Comparison of ENCODE assay signal across 8 cellular contexts in genomic region chr12:6764011-6764828, GRCh38. TPM values are rescaled to one million over a fixed set of nuclear protein-coding genes. Genes with fewer than 3 reads are reported as not detected.
DNase-seq lines count a peak whose midpoint lies in the region; ATAC-seq and TF ChIP-seq lines count a peak whose summit lies in the region.

No MANE protein-coding gene starts in this region.

- H3K4me1 ChIP-seq in fibroblast of lung (ENCODE audit: control insufficient read depth, extremely low read depth, insufficient read depth, low read length) (peaks cover 13% of the 10 kb centered on the region), muscle layer of colon (ENCODE audit: insufficient read depth, low read length) (peaks cover 41% of the 10 kb centered on the region)

- H3K27ac ChIP-seq in fibroblast of lung (ENCODE audit: insufficient read depth, low read length), result peak overlapping the region; percentile 79
- H3K27ac ChIP-seq in muscle layer of colon (ENCODE audit: low read depth, low read length), result peak overlapping the region; percentile 79

- peaks cover 29% of the 10 kb centered on the region for H3K4me1 Mint-ChIP-seq in activated T-cell treated with anti-CD3 and anti-CD28 coated beads, Interleukin-2, amount 50 U/mL, for 4 hours (ENCODE audit: low read depth)
- H3K4me1 Mint-ChIP-seq in type B pancreatic cell (ENCODE audit: unreplicated experiment), result peaks cover 40% of the 10 kb centered on the region

- H3K36me3 ChIP-seq in fibroblast of lung (ENCODE audit: control insufficient read depth, insufficient read depth, low read length) (peaks cover under 1% of the 10 kb centered on the region), muscle layer of colon (ENCODE audit: insufficient read depth, low read length) (peaks cover under 1% of the 10 kb centered on the region)

- H3K4me3 ChIP-seq in fibroblast of lung (replicated peaks in 1 of 4; ENCODE audit: control extremely low read depth in 1 of 4, insufficient read depth in 1 of 4, low read depth in 3 of 4, low read length in 4 of 4) (peak overlapping the region; percentile 13 to 40 (median 25)), muscle layer of colon (ENCODE audit: low read depth in 1 of 2, low read length in 2 of 2) (peak overlapping the region in 1 of 2 donors; percentile 58)

- peaks cover 31% of the 10 kb centered on the region for H3K27me3 Mint-ChIP-seq in activated T-cell treated with anti-CD3 and anti-CD28 coated beads, Interleukin-2, amount 50 U/mL, for 4 hours (ENCODE audit: low read depth)
- H3K27me3 Mint-ChIP-seq in type B pancreatic cell, result peaks cover 22% of the 10 kb centered on the region

- peak overlapping the region; percentile 59 for H3K4me2 ChIP-seq in fibroblast of lung (ENCODE audit: extremely low read depth, insufficient read depth, low read length)

- H3K9me3 ChIP-seq in fibroblast of lung (ENCODE audit: control insufficient read depth, insufficient read depth, low read depth, low read length) (no peaks in the 10 kb centered on the region), muscle layer of colon (ENCODE audit: low read length) (no peaks in the 10 kb centered on the region)

- H3K27me3 ChIP-seq in fibroblast of lung (ENCODE audit: control insufficient read depth, insufficient read depth, low read length) (no peaks in the 10 kb centered on the region), muscle layer of colon (ENCODE audit: control insufficient read depth in 1 of 2, insufficient read depth in 2 of 2, low read length in 2 of 2) (no peaks in the 10 kb centered on the region)

- peak; percentile 63 for ATAC-seq in GM19467 (IDR thresholded peaks at IDR 0.05; ENCODE audit: unreplicated experiment)
- ATAC-seq in HG03558 (IDR thresholded peaks at IDR 0.05; ENCODE audit: extremely low read depth, unreplicated experiment), result peak; percentile 50
- peak; percentile 71 to 76 for ATAC-seq in activated T-cell treated with anti-CD3 and anti-CD28 coated beads, Interleukin-2, amount 50 U/mL, for 4 hours

- H3K9me3 Mint-ChIP-seq in activated T-cell treated with anti-CD3 and anti-CD28 coated beads, Interleukin-2, amount 50 U/mL, for 4 hours, result no peaks in the 10 kb centered on the region
- peaks cover 5% of the 10 kb centered on the region for H3K9me3 Mint-ChIP-seq in type B pancreatic cell

- H3K9ac ChIP-seq in fibroblast of lung (ENCODE audit: insufficient read depth, low read length) (peak overlapping the region; percentile 17), muscle layer of colon (ENCODE audit: low read length) (peak overlapping the region; percentile 62)

- peaks cover 7% of the 10 kb centered on the region for H4K20me1 ChIP-seq in fibroblast of lung (ENCODE audit: control insufficient read depth, extremely low read depth, insufficient read depth, low read length)

- H3K4me3 Mint-ChIP-seq in activated T-cell treated with anti-CD3 and anti-CD28 coated beads, Interleukin-2, amount 50 U/mL, for 4 hours, result peak overlapping the region; percentile 25
- H3K4me3 Mint-ChIP-seq in type B pancreatic cell, result peak overlapping the region; percentile 85

- no peak overlapping the region for H2AFZ ChIP-seq in fibroblast of lung (ENCODE audit: low read length)

- no peak for TF ChIP-seq CTCF in fibroblast of lung (conservative IDR thresholded peaks at IDR 0.05 in 1 of 2, IDR thresholded peaks at IDR 0.05 in 1 of 2; ENCODE audit: low read depth in 1 of 2, low read length in 2 of 2)
- TF ChIP-seq CTCF in type B pancreatic cell (conservative IDR thresholded peaks at IDR 0.05), result no peak

- H3K79me2 ChIP-seq in fibroblast of lung (ENCODE audit: control insufficient read depth, insufficient read depth, low read length), result peaks cover 26% of the 10 kb centered on the region

- peak overlapping the region; percentile 73 for H3K27ac Mint-ChIP-seq in type B pancreatic cell

- no peaks in the 10 kb centered on the region for H3K36me3 Mint-ChIP-seq in activated T-cell treated with anti-CD3 and anti-CD28 coated beads, Interleukin-2, amount 50 U/mL, for 4 hours (ENCODE audit: insufficient read depth)
- H3K36me3 Mint-ChIP-seq in type B pancreatic cell, result peaks cover 4% of the 10 kb centered on the region

- DNase-seq in DMS153 (lab: John Stamatoyannopoulos, UW) (peak; percentile 100), NCI-H526 (lab: John Stamatoyannopoulos, UW) (peak; percentile 98 to 99), fibroblast of lung (ENCODE audit: low read depth in 2 of 2) (peak; percentile 99 to 100), type B pancreatic cell (ENCODE audit: extremely low spot score, unreplicated experiment) (peak; percentile 88)
- DNase-seq in activated T-cell treated with anti-CD3 and anti-CD28 coated beads, Interleukin-2, amount 50 U/mL, for 4 hours, result no peak

RNA-seq across cellular contexts. Expression of gene PTMS, which starts 1.9 kb away (rescaled TPM):
- total RNA-seq in activated T-cell treated with anti-CD3 and anti-CD28 coated beads, Interleukin-2, amount 50 U/mL, for 4 hours, result 10 to 100 TPM; 26.3 to 32.6 (median 29.4) TPM
- total RNA-seq in fibroblast of lung (29.5 and 63.6 TPM in 2 replicates), type B pancreatic cell (ENCODE audit: low replicate concordance) (191 and 395 TPM in 2 replicates)
- polyA plus RNA-seq in fibroblast of lung, result 269 and 312 TPM in 2 replicates
- 689 and 844 TPM in 2 replicates for polyA plus RNA-seq in fibroblast of lung (2012)
- polyA minus RNA-seq in fibroblast of lung (ENCODE audit: low replicate concordance), result 1,246 and 1,454 TPM in 2 replicates

RNA-seq across cellular contexts. Expression of gene LAG3, which starts 8.1 kb away (rescaled TPM):
- total RNA-seq in activated T-cell treated with anti-CD3 and anti-CD28 coated beads, Interleukin-2, amount 50 U/mL, for 4 hours, result 100 to 1,000 TPM in 1 of 3 donors, 10 to 100 TPM in 2; 71.1 to 125 (median 86.4) TPM
- total RNA-seq in fibroblast of lung, result 0.17 and 0.26 TPM in 2 replicates
- 0.09 and 0.17 TPM in 2 replicates for polyA plus RNA-seq in fibroblast of lung
- polyA plus RNA-seq in fibroblast of lung (2012), result 0.16 and 0.65 TPM in 2 replicates
- polyA minus RNA-seq in fibroblast of lung (ENCODE audit: low replicate concordance), result 0.63 and 0.67 TPM in 2 replicates
- 0.52 and 2.6 TPM in 2 replicates for total RNA-seq in type B pancreatic cell (ENCODE audit: low replicate concordance)

RNA-seq across cellular contexts. Expression of gene MLF2, which starts 11.3 kb away (rescaled TPM):
- 100 to 1,000 TPM; 185 to 199 (median 189) TPM for total RNA-seq in activated T-cell treated with anti-CD3 and anti-CD28 coated beads, Interleukin-2, amount 50 U/mL, for 4 hours
- total RNA-seq in fibroblast of lung, result 88.6 and 106 TPM in 2 replicates
- polyA plus RNA-seq in fibroblast of lung, result 287 and 289 TPM in 2 replicates
- 211 and 244 TPM in 2 replicates for polyA plus RNA-seq in fibroblast of lung (2012)
- 376 and 386 TPM in 2 replicates for polyA minus RNA-seq in fibroblast of lung (ENCODE audit: low replicate concordance)
- 187 and 371 TPM in 2 replicates for total RNA-seq in type B pancreatic cell (ENCODE audit: low replicate concordance)

RNA-seq across cellular contexts. Expression of gene CD4, which starts 25.1 kb away (rescaled TPM):
- 10 to 100 TPM; 42.0 to 76.9 (median 51.4) TPM for total RNA-seq in activated T-cell treated with anti-CD3 and anti-CD28 coated beads, Interleukin-2, amount 50 U/mL, for 4 hours
- total RNA-seq in fibroblast of lung (14.4 and 27.2 TPM in 2 replicates), type B pancreatic cell (ENCODE audit: low replicate concordance) (0.64 and 0.65 TPM in 2 replicates)
- 50.8 and 152 TPM in 2 replicates for polyA plus RNA-seq in fibroblast of lung
- 53.8 and 172 TPM in 2 replicates for polyA plus RNA-seq in fibroblast of lung (2012)
- 75.4 and 190 TPM in 2 replicates for polyA minus RNA-seq in fibroblast of lung (ENCODE audit: low replicate concordance)

RNA-seq across cellular contexts. Expression of gene COPS7A, which starts 40.4 kb away (rescaled TPM):
- 10 to 100 TPM; 46.5 to 54.4 (median 48.1) TPM for total RNA-seq in activated T-cell treated with anti-CD3 and anti-CD28 coated beads, Interleukin-2, amount 50 U/mL, for 4 hours
- total RNA-seq in fibroblast of lung (67.0 and 79.1 TPM in 2 replicates), type B pancreatic cell (ENCODE audit: low replicate concordance) (35.4 and 94.5 TPM in 2 replicates)
- polyA plus RNA-seq in fibroblast of lung, result 114 and 138 TPM in 2 replicates
- polyA plus RNA-seq in fibroblast of lung (2012), result 82.4 and 105 TPM in 2 replicates
- 127 and 133 TPM in 2 replicates for polyA minus RNA-seq in fibroblast of lung (ENCODE audit: low replicate concordance)

Comparison
In these comparisons a context has a peak if more than half of its experiments do, and no peak if none do; other contexts are left out.
1. RNA of gene LAG3, which starts 8.1 kb away (total RNA-seq): 71.1 to 125 TPM in activated T-cell treated with anti-CD3 and anti-CD28 coated beads, Interleukin-2, amount 50 U/mL, for 4 hours; 0.52 to 2.6 TPM in type B pancreatic cell and 0.17 to 0.26 TPM in fibroblast of lung; every median in the first group is over 10 times any median in the second.
2. Peak in every context shown above with its lines, with median percentiles within 50 percentile points of each other: ATAC-seq.